Comparison of ENCODE assay signal across 15 cellular contexts in the genomic region with DNA sequence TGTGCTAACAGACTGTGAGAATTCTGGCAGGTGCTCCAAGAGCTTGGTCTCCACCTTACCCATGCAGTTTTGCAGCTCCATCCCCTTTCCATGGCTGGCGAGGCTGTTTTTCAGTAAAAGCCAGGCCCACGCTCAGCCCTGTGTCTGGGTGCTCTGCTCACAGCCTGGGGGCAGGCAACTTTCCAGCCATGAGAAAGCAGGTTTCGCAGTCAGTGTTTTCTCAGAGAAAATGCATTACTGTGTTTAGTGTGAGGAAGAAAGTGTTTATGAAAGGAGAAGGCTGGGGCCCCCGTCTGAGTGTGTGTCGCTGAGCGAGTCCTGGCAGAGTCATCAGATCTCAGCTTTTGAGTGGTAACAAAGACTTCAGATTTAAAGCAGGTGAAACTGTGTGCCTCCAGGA.
"Had no signal": no experiment of that assay in that cellular context is flagged by ENCODE, and none has a peak within 500 bp of the region (broad histone marks: within the 10 kb centered on the region; RNA-seq: fewer than 3 reads in every experiment).

No MANE protein-coding gene starts in this region.

- H3K9me3 ChIP-seq: ovary had no signal

- H3K36me3 ChIP-seq: ovary had no signal

- H3K36me3 Mint-ChIP-seq: natural killer cell treated with Interleukin-12 subunit alpha and Interleukin-12 subunit beta and Interleukin-15 and Interleukin-18, amount 100 ng/mL, for 72 hours had no signal

- H3K4me3 Mint-ChIP-seq: activated naive CD4-positive, alpha-beta T cell treated with anti-CD3 and anti-CD28 coated beads for 36 hours; activated naive CD8-positive, alpha-beta T cell treated with anti-CD3 and anti-CD28 coated beads, Interleukin-2, amount 50 U/mL, for 24 hours; activated T-helper 17 cell treated with anti-CD3 and anti-CD28 coated beads, Interleukin-2, amount 50 U/mL, for 72 hours; natural killer cell treated with Interleukin-12 subunit alpha and Interleukin-12 subunit beta and Interleukin-15 and Interleukin-18, amount 100 ng/mL, for 72 hours had no signal

- H3K27ac Mint-ChIP-seq: activated naive CD4-positive, alpha-beta T cell treated with anti-CD3 and anti-CD28 coated beads for 36 hours; activated naive CD8-positive, alpha-beta T cell treated with anti-CD3 and anti-CD28 coated beads, Interleukin-2, amount 50 U/mL, for 24 hours; activated T-helper 17 cell treated with anti-CD3 and anti-CD28 coated beads, Interleukin-2, amount 50 U/mL, for 72 hours; natural killer cell treated with Interleukin-12 subunit alpha and Interleukin-12 subunit beta and Interleukin-15 and Interleukin-18, amount 100 ng/mL, for 72 hours had no signal

- H3K27me3 Mint-ChIP-seq: activated naive CD8-positive, alpha-beta T cell treated with anti-CD3 and anti-CD28 coated beads, Interleukin-2, amount 50 U/mL, for 24 hours; activated T-helper 17 cell treated with anti-CD3 and anti-CD28 coated beads, Interleukin-2, amount 50 U/mL, for 72 hours had no signal

- H3K4me1 Mint-ChIP-seq: activated naive CD8-positive, alpha-beta T cell treated with anti-CD3 and anti-CD28 coated beads, Interleukin-2, amount 50 U/mL, for 24 hours; activated T-helper 17 cell treated with anti-CD3 and anti-CD28 coated beads, Interleukin-2, amount 50 U/mL, for 72 hours had no signal

- H3K9me3 Mint-ChIP-seq: activated naive CD4-positive, alpha-beta T cell treated with anti-CD3 and anti-CD28 coated beads for 36 hours had no signal

- H3K27me3 ChIP-seq: ovary had no signal

- ATAC-seq: activated naive CD8-positive, alpha-beta T cell treated with anti-CD3 and anti-CD28 coated beads, Interleukin-2, amount 50 U/mL, for 24 hours; activated T-helper 17 cell treated with anti-CD3 and anti-CD28 coated beads, Interleukin-2, amount 50 U/mL, for 72 hours; left ventricle myocardium superior; natural killer cell treated with Interleukin-12 subunit alpha and Interleukin-12 subunit beta and Interleukin-15 and Interleukin-18, amount 100 ng/mL, for 72 hours had no signal

- DNase-seq: activated CD4-positive, alpha-beta T cell treated with anti-CD3 and anti-CD28 coated beads, Interleukin-2, amount 50 U/mL, for 4 hours; activated CD4-positive, CD25-positive, alpha-beta regulatory T cell treated with anti-CD3 and anti-CD28 coated beads, Interleukin-2, amount 50 U/mL, for 72 hours; activated naive CD4-positive, alpha-beta T cell treated with anti-CD3 and anti-CD28 coated beads for 36 hours; activated naive CD8-positive, alpha-beta T cell treated with anti-CD3 and anti-CD28 coated beads, Interleukin-2, amount 50 U/mL, for 24 hours; aorta; erythroblast; kidney; left ventricle myocardium superior; mesenchymal stem cell; ovary; stimulated activated CD4-positive, alpha-beta T cell treated with anti-CD3 and anti-CD28 coated beads, Interleukin-4, amount 100 ng/mL, for 1 hour; stimulated activated naive CD4-positive, alpha-beta T cell; trophoblast cell had no signal

- H3K4me3 ChIP-seq: ovary had no signal

- H3K27ac ChIP-seq: ovary had no signal
